8 cellular contexts compared by ENCODE assay signal in the genomic region with DNA sequence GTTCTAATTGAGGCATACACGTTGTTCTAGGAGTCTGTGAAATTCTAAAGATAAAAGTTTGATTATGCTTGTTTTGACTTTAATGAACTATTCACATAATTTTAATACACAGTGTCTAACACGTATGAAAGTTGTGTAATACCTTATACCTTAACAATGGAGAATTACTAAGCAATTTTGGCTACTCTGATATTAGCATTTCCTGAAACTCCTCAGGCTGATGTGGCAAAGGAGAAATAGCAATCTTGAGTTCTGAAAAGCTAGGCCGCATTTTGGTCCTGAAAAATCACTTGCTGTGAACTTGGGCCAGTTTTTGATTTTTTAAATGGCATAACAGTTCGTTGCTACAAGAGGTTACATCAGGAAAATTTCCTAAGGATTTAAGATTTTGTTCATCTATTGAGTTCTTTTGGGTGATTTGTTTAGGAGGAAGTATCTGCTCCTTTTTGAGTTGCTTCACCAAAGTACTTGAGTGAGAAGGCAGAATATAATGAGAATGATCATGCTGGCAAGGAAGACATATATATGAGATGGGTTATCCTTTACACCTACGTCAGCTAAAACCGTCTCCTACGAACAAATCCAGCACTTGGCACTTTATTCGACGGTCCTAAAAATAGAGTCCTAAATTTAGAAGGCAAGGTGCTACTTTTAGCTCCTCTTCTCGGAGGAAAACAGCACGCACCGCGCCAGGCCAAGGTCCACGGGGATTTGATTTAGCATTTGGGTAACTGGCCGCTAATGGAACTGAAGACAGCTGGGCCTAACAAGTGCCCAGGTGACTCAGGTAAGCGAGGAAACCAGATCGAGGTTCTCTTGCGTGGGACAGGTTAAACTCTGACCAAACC. TPM values are rescaled to one million over a fixed set of nuclear protein-coding genes. Genes with fewer than 3 reads are reported as not detected.
A peak's percentile ranks its signal among the peaks of the same experiment; 100 is the strongest.
DNase-seq lines count a peak whose midpoint lies in the region; ATAC-seq and TF ChIP-seq lines count a peak whose summit lies in the region.

No MANE protein-coding gene starts in this region.

- ATAC-seq in GM19351 (IDR thresholded peaks at IDR 0.05; ENCODE audit: unreplicated experiment): no peak

- H3K36me3 Mint-ChIP-seq in progenitor cell of endocrine pancreas (ENCODE audit: insufficient read depth): peaks cover 3% of the 10 kb centered on the region

- peaks cover 30% of the 10 kb centered on the region for H3K4me1 Mint-ChIP-seq in progenitor cell of endocrine pancreas (ENCODE audit: low read depth)

- no peaks in the 10 kb centered on the region for H3K9me3 ChIP-seq in cardiac muscle cell (ENCODE audit: low read depth)

- peak overlapping the region; percentile 98 for H3K27ac Mint-ChIP-seq in progenitor cell of endocrine pancreas

- peak overlapping the region; percentile 93 for H3K4me3 Mint-ChIP-seq in progenitor cell of endocrine pancreas (ENCODE audit: low read depth)

- peak; percentile 11 for DNase-seq in GM04504 (ENCODE audit: low read depth)
- peak; percentile 40 for DNase-seq in KG1 (lab: John Stamatoyannopoulos, UW)
- DNase-seq in activated T-cell treated with anti-CD3 and anti-CD28 coated beads, Interleukin-2, amount 50 U/mL, for 48 hours: peak; percentile 57 to 63
- DNase-seq in cardiac muscle cell (ENCODE audit: low read depth in 1 of 2, low spot score in 1 of 2): peak; percentile 5 to 54
- no peak for DNase-seq in progenitor cell of endocrine pancreas (ENCODE audit: low spot score, unreplicated experiment)
- no peak for DNase-seq in cerebellum (ENCODE audit: low spot score)
- no peak for DNase-seq in AG08395 (ENCODE audit: low spot score)

- H3K4me3 ChIP-seq in cardiac muscle cell: peak overlapping the region; percentile 59

- H3K4me1 ChIP-seq in cardiac muscle cell (ENCODE audit: low read depth): peaks cover 12% of the 10 kb centered on the region

- no peaks in the 10 kb centered on the region for H3K36me3 ChIP-seq in cardiac muscle cell

- TF ChIP-seq CTCF in cardiac muscle cell (IDR thresholded peaks at IDR 0.05; ENCODE audit: low read depth, low read length) (no peak), progenitor cell of endocrine pancreas (IDR thresholded peaks at IDR 0.05; ENCODE audit: unreplicated experiment) (no peak)

- no peaks in the 10 kb centered on the region for H3K27me3 ChIP-seq in cardiac muscle cell

- peaks cover 3% of the 10 kb centered on the region for H3K9me3 Mint-ChIP-seq in progenitor cell of endocrine pancreas (ENCODE audit: low read depth)

- H3K27ac ChIP-seq in cardiac muscle cell: peak overlapping the region; percentile 93

- H3K27me3 Mint-ChIP-seq in progenitor cell of endocrine pancreas: no peaks in the 10 kb centered on the region

RNA-seq across cellular contexts. Expression of gene MIA2, which starts 32.2 kb away (rescaled TPM):
- total RNA-seq in cardiac muscle cell: 5.8 and 20.6 TPM in 2 replicates
- 14.4 and 17.7 TPM in 2 replicates for polyA plus RNA-seq in cardiac muscle cell
- total RNA-seq in progenitor cell of endocrine pancreas: 34.0 and 34.7 TPM in 2 replicates
- 17.9 TPM for total RNA-seq in cerebellum

Comparison
In these comparisons a context has a peak if more than half of its experiments do, and no peak if none do; other contexts are left out.
1. DNase-seq: peak in GM04504 (single experiment), KG1 (single experiment), activated T-cell treated with anti-CD3 and anti-CD28 coated beads, Interleukin-2, amount 50 U/mL, for 48 hours (2 of 2) and cardiac muscle cell (2 of 2); none in progenitor cell of endocrine pancreas (single experiment), cerebellum (single experiment) and AG08395 (single experiment).